Comparison of ENCODE assay signal across 15 cellular contexts in genomic region chr11:16840951-16841350, GRCh38.
A peak's percentile ranks its signal among the peaks of the same experiment; 100 is the strongest.
DNase-seq lines count a peak whose midpoint lies in the region; ATAC-seq and TF ChIP-seq lines count a peak whose summit lies in the region.
"Had no signal": no experiment of that assay in that cellular context is flagged by ENCODE, and none has a peak within 500 bp of the region (broad histone marks: within the 10 kb centered on the region; RNA-seq: fewer than 3 reads in every experiment).

No MANE protein-coding gene starts in this region.

- peaks cover 0 to 4% of the 10 kb centered on the region in 2 experiments for H3K36me3 ChIP-seq in mesenchymal stem cell (ENCODE audit: control insufficient read depth in 1 of 2, insufficient read depth in 2 of 2, low read depth in 1 of 2, low read length in 2 of 2)
- H3K36me3 ChIP-seq in thyroid gland = no peaks in the 10 kb centered on the region
- H3K36me3 ChIP-seq: BE2C had no signal

- no peak overlapping the region for H2AK5ac ChIP-seq in mesenchymal stem cell (ENCODE audit: low read length, severe bottlenecking)

- H3K9ac ChIP-seq in mesenchymal stem cell (ENCODE audit: low read length) = no peak overlapping the region

- peak; percentile 56 for DNase-seq in Caki2 (ENCODE audit: low read depth)
- peak; percentile 30 for DNase-seq in epithelial cell of proximal tubule (ENCODE audit: low read depth)
- DNase-seq in mesenchymal stem cell = no peak
- DNase-seq in thyroid gland = peak; percentile 29 to 37
- DNase-seq in germinal center (ENCODE audit: low spot score) = no peak
- DNase-seq in NCI-H446 (lab: John Stamatoyannopoulos, UW) = no peak
- DNase-seq: BE2C; CD8-positive, alpha-beta T cell; COR-L47; DND-41; GDM1; HCEC 1CT; HFFc6 had no signal

- intact Hi-C loops in thyroid gland (cut with DNase I) = no loop called here

- H3K18ac ChIP-seq in mesenchymal stem cell (ENCODE audit: low read depth in 1 of 2, low read length in 2 of 2) = no peak overlapping the region

- no peak overlapping the region for H3K4ac ChIP-seq in mesenchymal stem cell (ENCODE audit: low read depth in 1 of 2, low read length in 2 of 2)

- no peaks in the 10 kb centered on the region for H3K79me1 ChIP-seq in mesenchymal stem cell (replicated peaks; ENCODE audit: low read length, poor library complexity, severe bottlenecking)

- no peak overlapping the region for H3K4me3 ChIP-seq in epithelial cell of proximal tubule (ENCODE audit: low read depth, low read length)
- H3K4me3 ChIP-seq in mesenchymal stem cell (ENCODE audit: insufficient read depth in 1 of 2, low read depth in 1 of 2, low read length in 2 of 2) = no peak overlapping the region
- H3K4me3 ChIP-seq in thyroid gland (replicated peaks in 1 of 3) = no peak overlapping the region

- no peak overlapping the region for H3K4me2 ChIP-seq in mesenchymal stem cell (ENCODE audit: low read length, poor library complexity, severe bottlenecking)

- no peak for TF ChIP-seq POLR2A in thyroid gland (IDR thresholded peaks at IDR 0.05)

- no peaks in the 10 kb centered on the region for H3K27me3 ChIP-seq in mesenchymal stem cell (ENCODE audit: control insufficient read depth in 1 of 2, insufficient read depth in 1 of 2, low read length in 2 of 2)
- H3K27me3 ChIP-seq in thyroid gland = no peaks in the 10 kb centered on the region
- H3K27me3 ChIP-seq: BE2C had no signal

- H3K23ac ChIP-seq in mesenchymal stem cell (ENCODE audit: low read length in 2 of 2) = no peak overlapping the region

- H3K4me1 ChIP-seq in mesenchymal stem cell (ENCODE audit: control insufficient read depth, insufficient read depth, low read depth, low read length) (peaks cover 3% of the 10 kb centered on the region), thyroid gland (peaks cover 43 to 53% of the 10 kb centered on the region in 2 donors)
- H3K4me1 ChIP-seq: BE2C had no signal

- peak overlapping the region; percentile 28 for H3K27ac ChIP-seq in mesenchymal stem cell (ENCODE audit: low read length, poor library complexity, severe bottlenecking)
- peak overlapping the region; percentile 75 to 87 (median 84) for H3K27ac ChIP-seq in thyroid gland
- H3K27ac ChIP-seq: HL-60 had no signal

- no peak overlapping the region for H4K8ac ChIP-seq in mesenchymal stem cell (ENCODE audit: low read length)

- H2BK120ac ChIP-seq in mesenchymal stem cell (ENCODE audit: low read depth, low read length) = no peak overlapping the region

- no peak overlapping the region for H2BK15ac ChIP-seq in mesenchymal stem cell (ENCODE audit: low read depth, poor library complexity, severe bottlenecking)

- WGBS in mesenchymal stem cell = 100% methylated on average over 1 of the region's 2 CpGs
- WGBS in thyroid gland, 2 donors = 37 to 51% methylated on average over 2 of the region's 2 CpGs

- no peak overlapping the region for H2AFZ ChIP-seq in mesenchymal stem cell (ENCODE audit: low read depth, low read length)

- H2BK12ac ChIP-seq in mesenchymal stem cell (ENCODE audit: low read length in 2 of 2) = no peak overlapping the region

- H3K9me3 ChIP-seq in mesenchymal stem cell (ENCODE audit: control insufficient read depth, low read length) = no peaks in the 10 kb centered on the region
- H3K9me3 ChIP-seq in thyroid gland = no peaks in the 10 kb centered on the region
- H3K9me3 ChIP-seq: BE2C had no signal

- in situ Hi-C loops in Caki2 (cut with HindIII; ENCODE audit: low pct_unique_long_range_greater_than_20kb, low sequenced_read_pairs) = no loop called here

- H2BK5ac ChIP-seq in mesenchymal stem cell (ENCODE audit: low read depth, low read length, poor library complexity, severe bottlenecking) = no peak overlapping the region

- no peak overlapping the region for H4K91ac ChIP-seq in mesenchymal stem cell (ENCODE audit: low read length)

- no peak overlapping the region for H3K14ac ChIP-seq in mesenchymal stem cell (ENCODE audit: low read length in 2 of 2)

- TF ChIP-seq CTCF in epithelial cell of proximal tubule (conservative IDR thresholded peaks at IDR 0.05; ENCODE audit: low read depth, low read length) = no peak
- no peak for TF ChIP-seq CTCF in thyroid gland (IDR thresholded peaks at IDR 0.05)

- ATAC-seq in GM18873 (IDR thresholded peaks at IDR 0.05; ENCODE audit: low FRiP score, unreplicated experiment) = no peak
- ATAC-seq: CD8-positive, alpha-beta T cell had no signal

Comparison
In these comparisons a context has a peak if more than half of its experiments do, and no peak if none do; other contexts are left out.
1. DNase-seq: peak in Caki2 (single experiment), epithelial cell of proximal tubule (single experiment) and thyroid gland (2 of 2); none in mesenchymal stem cell (single experiment), germinal center (single experiment) and NCI-H446 (0 of 2).